ENCODE assay signal across 16 cellular contexts in genomic region chr1:51871351-51871975, GRCh38. TPM values are rescaled to one million over a fixed set of nuclear protein-coding genes. Genes with fewer than 3 reads are reported as not detected.
A peak's percentile ranks its signal among the peaks of the same experiment; 100 is the strongest.
DNase-seq lines count a peak whose midpoint lies in the region; ATAC-seq and TF ChIP-seq lines count a peak whose summit lies in the region.
"Had no signal": no experiment of that assay in that cellular context is flagged by ENCODE, and none has a peak within 500 bp of the region (broad histone marks: within the 10 kb centered on the region; RNA-seq: fewer than 3 reads in every experiment).

No MANE protein-coding gene starts in this region.

- no peak overlapping the region for H3K27ac ChIP-seq in neural progenitor cell
- H3K27ac ChIP-seq: right lobe of liver had no signal

- H3K27me3 ChIP-seq in neural progenitor cell = no peaks in the 10 kb centered on the region
- H3K27me3 ChIP-seq: right lobe of liver had no signal

- no peaks in the 10 kb centered on the region for H3F3A ChIP-seq in neural progenitor cell (ENCODE audit: low read depth)

- peaks cover 30% of the 10 kb centered on the region for H4K20me1 ChIP-seq in neural progenitor cell (ENCODE audit: low read depth)

- ATAC-seq in activated T-cell treated with anti-CD3 and anti-CD28 coated beads, Interleukin-2, amount 50 U/mL, for 4 hours = peak; percentile 7 to 66
- peak; percentile 62 for ATAC-seq in GM18867 (IDR thresholded peaks at IDR 0.05; ENCODE audit: unreplicated experiment)
- ATAC-seq in HG03520 (IDR thresholded peaks at IDR 0.05; ENCODE audit: unreplicated experiment) = peak; percentile 44
- ATAC-seq: right lobe of liver, SK-N-SH treated with all-trans-retinoic acid at 6 μM for 48 hours had no signal

- H3K4me1 ChIP-seq in neural progenitor cell = peaks cover 13% of the 10 kb centered on the region

- no peak overlapping the region for H3K4me3 ChIP-seq in neural progenitor cell
- H3K4me3 ChIP-seq: right lobe of liver had no signal

- no peak for TF ChIP-seq CTCF in neural progenitor cell (IDR thresholded peaks at IDR 0.05)

- no peaks in the 10 kb centered on the region for H3K9me3 Mint-ChIP-seq in activated T-cell treated with anti-CD3 and anti-CD28 coated beads, Interleukin-2, amount 50 U/mL, for 4 hours
- no peaks in the 10 kb centered on the region for H3K9me3 Mint-ChIP-seq in neural progenitor cell
- H3K9me3 Mint-ChIP-seq: neural crest cell had no signal

- H3K4me3 Mint-ChIP-seq in activated T-cell treated with anti-CD3 and anti-CD28 coated beads, Interleukin-2, amount 50 U/mL, for 4 hours = peak overlapping the region; percentile 3
- no peak overlapping the region for H3K4me3 Mint-ChIP-seq in neural progenitor cell
- H3K4me3 Mint-ChIP-seq: neural crest cell had no signal

- no peak overlapping the region for H3K4me2 ChIP-seq in neural progenitor cell

- intact Hi-C loops in cardiac septum (cut with DNase I) = no loop called here

- no peak for DNase-seq in activated T-cell treated with anti-CD3 and anti-CD28 coated beads, Interleukin-2, amount 50 U/mL, for 4 hours
- no peak for DNase-seq in activated T-cell treated with anti-CD3 and anti-CD28 coated beads, Interleukin-2, amount 50 U/mL, for 48 hours
- DNase-seq in neural progenitor cell (ENCODE audit: low spot score) = no peak
- DNase-seq in HuH-7.5 (ENCODE audit: low spot score) = no peak
- no peak for DNase-seq in cardiac septum (ENCODE audit: low spot score)
- DNase-seq in GM19238 (ENCODE audit: insufficient read length, low spot score) = no peak
- DNase-seq: caudate nucleus; effector CD4-positive, alpha-beta T cell; HCEC 1CT; head of caudate nucleus; NCI-H69; right lobe of liver had no signal

- H2AFZ ChIP-seq in neural progenitor cell (replicated peaks) = no peak overlapping the region

- no peaks in the 10 kb centered on the region for H3K27me3 Mint-ChIP-seq in activated T-cell treated with anti-CD3 and anti-CD28 coated beads, Interleukin-2, amount 50 U/mL, for 4 hours (ENCODE audit: low read depth)
- no peaks in the 10 kb centered on the region for H3K27me3 Mint-ChIP-seq in neural progenitor cell (ENCODE audit: insufficient read depth, low read depth)

- peak overlapping the region; percentile 18 for H3K27ac Mint-ChIP-seq in neural progenitor cell

- H3K9ac ChIP-seq in neural progenitor cell = no peak overlapping the region

- peaks cover 64% of the 10 kb centered on the region for H3K4me1 Mint-ChIP-seq in activated T-cell treated with anti-CD3 and anti-CD28 coated beads, Interleukin-2, amount 50 U/mL, for 4 hours (ENCODE audit: low read depth)
- H3K4me1 Mint-ChIP-seq in neural progenitor cell = peaks cover 13% of the 10 kb centered on the region

- H3K9me3 ChIP-seq in neural progenitor cell (ENCODE audit: low read depth) = no peaks in the 10 kb centered on the region
- H3K9me3 ChIP-seq: right lobe of liver had no signal

- H3K79me2 ChIP-seq in neural progenitor cell (ENCODE audit: low read depth) = peaks cover 98% of the 10 kb centered on the region

- H3K36me3 ChIP-seq in neural progenitor cell = no peaks in the 10 kb centered on the region
- H3K36me3 ChIP-seq: right lobe of liver had no signal

- peaks cover 20% of the 10 kb centered on the region for H3K36me3 Mint-ChIP-seq in activated T-cell treated with anti-CD3 and anti-CD28 coated beads, Interleukin-2, amount 50 U/mL, for 4 hours (ENCODE audit: insufficient read depth)
- peaks cover 11% of the 10 kb centered on the region for H3K36me3 Mint-ChIP-seq in neural progenitor cell

RNA-seq across cellular contexts. Expression of gene NRDC, which starts 7.1 kb away (rescaled TPM):
- total RNA-seq in activated T-cell treated with anti-CD3 and anti-CD28 coated beads, Interleukin-2, amount 50 U/mL, for 4 hours = 100 to 1,000 TPM; 131 to 139 (median 137) TPM
- total RNA-seq in neural progenitor cell (ENCODE audit: low replicate concordance) = 98.4 and 141 TPM in 2 replicates
- total RNA-seq in cardiac septum = 111 TPM
